ENCODE assay signal across 8 cellular contexts in the genomic region with DNA sequence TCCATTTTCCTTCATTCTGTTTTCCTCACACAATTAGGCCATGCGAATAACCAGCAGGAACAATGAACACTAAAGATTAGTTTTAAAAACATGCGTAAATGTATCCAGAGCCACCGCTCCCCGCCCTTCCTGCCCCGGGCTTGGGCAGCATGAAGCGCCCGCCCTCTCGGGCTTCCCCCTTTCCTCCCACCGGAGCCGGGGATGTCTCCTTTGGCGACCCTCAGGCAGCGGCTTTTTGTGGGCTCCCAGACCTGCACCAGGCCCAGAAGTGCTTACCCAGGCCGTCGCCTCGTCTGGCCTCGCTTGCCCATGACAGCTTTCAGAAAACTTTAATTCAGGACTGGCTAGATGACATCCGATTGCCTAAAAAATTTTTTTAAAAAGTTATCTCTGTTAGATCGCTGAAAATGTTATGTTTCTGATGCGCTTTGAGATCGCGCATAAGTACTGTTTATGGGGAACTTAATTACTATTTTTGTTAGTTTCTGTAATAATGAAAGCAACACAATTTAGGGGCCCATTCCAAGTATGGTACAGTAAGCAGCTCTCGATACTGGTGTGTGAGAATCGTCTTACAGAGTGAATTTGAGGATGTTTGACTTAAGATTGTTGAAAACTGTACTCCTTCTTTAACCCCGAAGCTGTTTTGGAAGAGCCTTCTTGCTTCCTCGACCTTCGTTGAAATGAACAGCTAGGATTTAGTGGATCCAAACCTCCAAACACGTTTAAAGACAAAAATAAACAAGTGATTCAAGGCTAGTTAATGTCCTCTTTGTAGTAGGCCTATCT.
DNase-seq lines count a peak whose midpoint lies in the region; ATAC-seq and TF ChIP-seq lines count a peak whose summit lies in the region.

No MANE protein-coding gene starts in this region.

- H3K36me3 Mint-ChIP-seq in activated T-cell treated with anti-CD3 and anti-CD28 coated beads, Interleukin-2, amount 50 U/mL, for 24 hours (ENCODE audit: low read depth) = no peaks in the 10 kb centered on the region

- H3K36me3 ChIP-seq in parathyroid adenoma (ENCODE audit: control insufficient read depth, insufficient read depth, low read length) = no peaks in the 10 kb centered on the region

- no peaks in the 10 kb centered on the region for H3K9me3 ChIP-seq in parathyroid adenoma (ENCODE audit: control insufficient read depth, low read length)

- H3K4me3 Mint-ChIP-seq in activated T-cell treated with anti-CD3 and anti-CD28 coated beads, Interleukin-2, amount 50 U/mL, for 24 hours = peak overlapping the region; percentile 79

- no peak for TF ChIP-seq CTCF in parathyroid adenoma (IDR thresholded peaks at IDR 0.05)

- peak overlapping the region; percentile 92 for H3K27ac ChIP-seq in parathyroid adenoma

- H3K4me1 Mint-ChIP-seq in activated T-cell treated with anti-CD3 and anti-CD28 coated beads, Interleukin-2, amount 50 U/mL, for 24 hours (ENCODE audit: low read depth) = peaks cover 26% of the 10 kb centered on the region

- no peaks in the 10 kb centered on the region for H3K27me3 ChIP-seq in parathyroid adenoma (ENCODE audit: control insufficient read depth, insufficient read depth, low read length)

- peak overlapping the region; percentile 55 for H3K9ac ChIP-seq in parathyroid adenoma

- peaks cover 10% of the 10 kb centered on the region for H3K4me1 ChIP-seq in parathyroid adenoma

- H3K79me2 ChIP-seq in parathyroid adenoma = peaks cover 34% of the 10 kb centered on the region

- H3K27me3 Mint-ChIP-seq in activated T-cell treated with anti-CD3 and anti-CD28 coated beads, Interleukin-2, amount 50 U/mL, for 24 hours = peaks cover 68% of the 10 kb centered on the region

- intact Hi-C loops in head of caudate nucleus (cut with DNase I) = no loop called here

- peak overlapping the region; percentile 90 for H3K4me2 ChIP-seq in parathyroid adenoma (ENCODE audit: low read length)

- H3K27ac Mint-ChIP-seq in activated T-cell treated with anti-CD3 and anti-CD28 coated beads, Interleukin-2, amount 50 U/mL, for 24 hours = peak overlapping the region; percentile 67

- ATAC-seq in HG02642 (IDR thresholded peaks at IDR 0.05; ENCODE audit: poor library complexity, unreplicated experiment) = peak; percentile 36

- H3K9me3 Mint-ChIP-seq in activated T-cell treated with anti-CD3 and anti-CD28 coated beads, Interleukin-2, amount 50 U/mL, for 24 hours = no peaks in the 10 kb centered on the region

- peak; percentile 54 for DNase-seq in activated T-cell treated with anti-CD3 and anti-CD28 coated beads, Interleukin-2, amount 50 U/mL, for 24 hours
- DNase-seq in activated T-cell treated with anti-CD3 and anti-CD28 coated beads for 4 hours (no peak), NCI-H2227 (lab: John Stamatoyannopoulos, UW; ENCODE audit: unreplicated experiment) (peak; percentile 32), activated gamma-delta T cell treated with Interleukin-2 at 50 U/mL for 16 hours (peak; percentile 7), head of caudate nucleus (peak in 33 of 42 donors; percentile 4 to 49 (median 19)), GM19240 (ENCODE audit: insufficient read length, low spot score) (no peak)

- H3K4me3 ChIP-seq in parathyroid adenoma (ENCODE audit: low read depth, low read length) = peak overlapping the region; percentile 65

- H2AFZ ChIP-seq in parathyroid adenoma = peak overlapping the region; percentile 90

Comparison
In these comparisons a context has a peak if more than half of its experiments do, and no peak if none do; other contexts are left out.
1. DNase-seq: peak in activated T-cell treated with anti-CD3 and anti-CD28 coated beads, Interleukin-2, amount 50 U/mL, for 24 hours (single experiment), NCI-H2227 (single experiment), activated gamma-delta T cell treated with Interleukin-2 at 50 U/mL for 16 hours (single experiment) and head of caudate nucleus (33 of 42); none in activated T-cell treated with anti-CD3 and anti-CD28 coated beads for 4 hours (single experiment) and GM19240 (single experiment).